ENCODE assay signal across 2 cellular contexts in genomic region chr1:2391034-2391384, GRCh38.
TF ChIP-seq lines count a peak whose summit lies in the region.

No MANE protein-coding gene starts in this region.

TF ChIP-seq in HEK293, 187 proteins besides CTCF, POLR2A, EP300 and RAD21 (continued from another document):
- TF ChIP-seq KLF17 (tag by site-specific recombination; IDR thresholded peaks at IDR 0.05) (peak; percentile 60; the same call in 1 of the 2 replicates), ELK4 (IDR thresholded peaks at IDR 0.05; ENCODE audit: borderline replicate concordance, low read depth, low read length) (no peak)

TF ChIP-seq in HepG2, 621 proteins besides CTCF, POLR2A, EP300 and RAD21 (continued from another document):
- TF ChIP-seq FIP1L1 (IDR thresholded peaks at IDR 0.05; ENCODE audit: borderline replicate concordance, insufficient read depth, low read depth, low read length), result no peak
- TF ChIP-seq SOX5 (CRISPR knock-in tag; IDR thresholded peaks at IDR 0.05; ENCODE audit: borderline replicate concordance), result no peak
- no peak for TF ChIP-seq ZNF772 (CRISPR knock-in tag; IDR thresholded peaks at IDR 0.05)
- no peak for TF ChIP-seq SRSF1 (optimal IDR thresholded peaks at IDR 0.05; ENCODE audit: low read depth, low read length)
- no peak for TF ChIP-seq ZBTB25 (CRISPR knock-in tag; IDR thresholded peaks at IDR 0.05)
- TF ChIP-seq KLF9 (CRISPR knock-in tag; IDR thresholded peaks at IDR 0.05; ENCODE audit: low read depth), result no peak; the same call in 1 of the 2 replicates
- peak; percentile 32; the same call in 1 of the 2 replicates for TF ChIP-seq NFKB2 (CRISPR knock-in tag; IDR thresholded peaks at IDR 0.05; ENCODE audit: borderline replicate concordance)
- 0 out of 2 replicates have a peak, but pooled peaks have one; percentile 26 for TF ChIP-seq ISX (CRISPR knock-in tag; conservative IDR thresholded peaks at IDR 0.05)
- no peak for TF ChIP-seq ZBTB26 (CRISPR knock-in tag; IDR thresholded peaks at IDR 0.05; ENCODE audit: borderline replicate concordance)
- peak; percentile 19; the same call in 1 of the 2 replicates for TF ChIP-seq ZNF839 (CRISPR knock-in tag; IDR thresholded peaks at IDR 0.05; ENCODE audit: borderline replicate concordance)
- TF ChIP-seq RFX3 (CRISPR knock-in tag; IDR thresholded peaks at IDR 0.05), result peak; percentile 58; the same call in 1 of the 2 replicates
- 0 out of 2 replicates have a peak, but pooled peaks have one; percentile 2 for TF ChIP-seq SRY (CRISPR knock-in tag; IDR thresholded peaks at IDR 0.05)
- peak; percentile 15; the same call in 1 of the 2 replicates for TF ChIP-seq NR1H2 (CRISPR knock-in tag; IDR thresholded peaks at IDR 0.05; ENCODE audit: borderline replicate concordance, low read depth)
- TF ChIP-seq SIX1 (CRISPR knock-in tag; IDR thresholded peaks at IDR 0.05; ENCODE audit: borderline replicate concordance), result no peak
- TF ChIP-seq TAF15 (IDR thresholded peaks at IDR 0.05; ENCODE audit: low read depth, low read length, poor library complexity, severe bottlenecking), result no peak
- TF ChIP-seq CCDC6 (CRISPR knock-in tag; IDR thresholded peaks at IDR 0.05), result no peak
- no peak for TF ChIP-seq ZNF354B (CRISPR knock-in tag; IDR thresholded peaks at IDR 0.05)
- TF ChIP-seq FOXA1 (IDR thresholded peaks at IDR 0.05), result no peak
- TF ChIP-seq FOXA1 (CRISPR knock-in tag; IDR thresholded peaks at IDR 0.05), result no peak
- TF ChIP-seq HOXA9 (CRISPR knock-in tag; IDR thresholded peaks at IDR 0.05; ENCODE audit: borderline replicate concordance), result no peak
- TF ChIP-seq ZNF792 (CRISPR knock-in tag; IDR thresholded peaks at IDR 0.05), result 0 out of 2 replicates have a peak, but pooled peaks have one; percentile 13
- no peak for TF ChIP-seq ZNF563 (CRISPR knock-in tag; IDR thresholded peaks at IDR 0.05)
- 0 out of 2 replicates have a peak, but pooled peaks have one; percentile 34 for TF ChIP-seq ZNF484 (CRISPR knock-in tag; IDR thresholded peaks at IDR 0.05; ENCODE audit: borderline replicate concordance, low read depth)
- no peak for TF ChIP-seq RARG (CRISPR knock-in tag; IDR thresholded peaks at IDR 0.05; ENCODE audit: low read depth)
- TF ChIP-seq ZNF749 (CRISPR knock-in tag; IDR thresholded peaks at IDR 0.05; ENCODE audit: borderline replicate concordance), result no peak
- 0 out of 2 replicates have a peak, but pooled peaks have one; percentile 38 for TF ChIP-seq ZNF879 (CRISPR knock-in tag; IDR thresholded peaks at IDR 0.05)
- TF ChIP-seq ZBTB44 (CRISPR knock-in tag; IDR thresholded peaks at IDR 0.05), result no peak
- TF ChIP-seq ETV5 (CRISPR knock-in tag; IDR thresholded peaks at IDR 0.05; ENCODE audit: borderline replicate concordance), result no peak
- no peak for TF ChIP-seq UBTF (CRISPR knock-in tag; IDR thresholded peaks at IDR 0.05)
